In genomic region chr20:41170386-41171105, GRCh38 we compare ENCODE assay signal across 10 cellular contexts. TPM values are rescaled to one million over a fixed set of nuclear protein-coding genes. Genes with fewer than 3 reads are reported as not detected.
DNase-seq lines count a peak whose midpoint lies in the region; ATAC-seq and TF ChIP-seq lines count a peak whose summit lies in the region.
"Had no signal": no experiment of that assay in that cellular context is flagged by ENCODE, and none has a peak within 500 bp of the region (broad histone marks: within the 10 kb centered on the region; RNA-seq: fewer than 3 reads in every experiment).

No MANE protein-coding gene starts in this region.

- intact Hi-C loops in activated CD4-positive, alpha-beta memory T cell treated with anti-CD3 and anti-CD28 coated beads for 36 hours (cut with micrococcal nuclease): loop anchor here (5.0 kb wide), 1 partner anchor 33 kb away; the partner anchor contains the start of gene PLCG1

- TF ChIP-seq CTCF in H9 (conservative IDR thresholded peaks at IDR 0.05) (no peak), chondrocyte (IDR thresholded peaks at IDR 0.05) (no peak), progenitor cell of endocrine pancreas (IDR thresholded peaks at IDR 0.05; ENCODE audit: unreplicated experiment) (no peak)

- ATAC-seq in HG03469 (IDR thresholded peaks at IDR 0.05; ENCODE audit: unreplicated experiment) (no peak), GM21723 (IDR thresholded peaks at IDR 0.05; ENCODE audit: unreplicated experiment) (no peak), HG03097 (IDR thresholded peaks at IDR 0.05; ENCODE audit: low FRiP score, unreplicated experiment) (no peak)
- ATAC-seq: left lung had no signal

- no peak overlapping the region for H2BK15ac ChIP-seq in H9 (ENCODE audit: low read depth, low read length)

- no peak overlapping the region for H2BK5ac ChIP-seq in H9 (ENCODE audit: insufficient read length, low read length)

- no peak overlapping the region for H3K56ac ChIP-seq in H9 (ENCODE audit: insufficient read length, low read depth, low read length)

- no peaks in the 10 kb centered on the region for H3K27me3 Mint-ChIP-seq in H9 (ENCODE audit: low read depth)
- no peaks in the 10 kb centered on the region for H3K27me3 Mint-ChIP-seq in activated CD4-positive, alpha-beta memory T cell treated with anti-CD3 and anti-CD28 coated beads for 36 hours
- no peaks in the 10 kb centered on the region for H3K27me3 Mint-ChIP-seq in chondrocyte (ENCODE audit: low read depth)
- H3K27me3 Mint-ChIP-seq in progenitor cell of endocrine pancreas: no peaks in the 10 kb centered on the region

- H3K4me3 Mint-ChIP-seq in H9 (no peak overlapping the region), chondrocyte (ENCODE audit: unreplicated experiment) (no peak overlapping the region), progenitor cell of endocrine pancreas (ENCODE audit: low read depth) (no peak overlapping the region)
- no peak overlapping the region for H3K4me3 Mint-ChIP-seq in activated CD4-positive, alpha-beta memory T cell treated with anti-CD3 and anti-CD28 coated beads for 36 hours

- POLR2A ChIA-PET in activated CD4-positive, alpha-beta memory T cell treated with anti-CD3 and anti-CD28 coated beads for 36 hours (lab: Charles Lee): interaction anchor here (0.7 kb wide), 1 partner anchor 12 kb away, joined by 3 read pairs; no protein-coding TSS in a partner anchor

- H3K9me3 ChIP-seq in H9 (ENCODE audit: control insufficient read depth, low read depth, low read length): no peaks in the 10 kb centered on the region
- H3K9me3 ChIP-seq: left lung had no signal

- H4K8ac ChIP-seq in H9 (replicated peaks; ENCODE audit: insufficient read length, low read depth, low read length): no peak overlapping the region

- H3K4ac ChIP-seq in H9 (ENCODE audit: low read depth, low read length): no peak overlapping the region

- no peaks in the 10 kb centered on the region for H4K20me1 ChIP-seq in H9 (ENCODE audit: control insufficient read depth, insufficient read depth, insufficient read length)

- CTCF ChIA-PET in activated CD4-positive, alpha-beta memory T cell treated with anti-CD3 and anti-CD28 coated beads for 36 hours (lab: Charles Lee): interaction anchor here (1.1 to 4.2 kb wide), 4 partner anchors 12 to 168 kb away, joined by 3 to 60 read pairs (median 6); partner anchors contain the start of gene LPIN3

- WGBS in H9 (ENCODE audit: extremely low coverage, insufficient read length, low lambda C conversion rate): 100% methylated on average over 1 of the region's 6 CpGs

- H3K36me3 Mint-ChIP-seq in H9 (ENCODE audit: insufficient read depth in 1 of 3, low read depth in 3 of 3) (peaks cover 63 to 95% (median 89%) of the 10 kb centered on the region in 3 experiments), chondrocyte (ENCODE audit: low read depth) (peaks cover 47% of the 10 kb centered on the region), progenitor cell of endocrine pancreas (ENCODE audit: insufficient read depth) (peaks cover 35% of the 10 kb centered on the region)
- H3K36me3 Mint-ChIP-seq in activated CD4-positive, alpha-beta memory T cell treated with anti-CD3 and anti-CD28 coated beads for 36 hours: peaks cover 66% of the 10 kb centered on the region

- H2BK12ac ChIP-seq in H9 (ENCODE audit: insufficient read length, low read depth, low read length): no peak overlapping the region

- H3K9me3 Mint-ChIP-seq in H9 (no peaks in the 10 kb centered on the region), chondrocyte (ENCODE audit: low read depth) (no peaks in the 10 kb centered on the region), progenitor cell of endocrine pancreas (ENCODE audit: low read depth) (no peaks in the 10 kb centered on the region)
- H3K9me3 Mint-ChIP-seq in activated CD4-positive, alpha-beta memory T cell treated with anti-CD3 and anti-CD28 coated beads for 36 hours: no peaks in the 10 kb centered on the region

- no peak overlapping the region for H4K91ac ChIP-seq in H9 (ENCODE audit: insufficient read length, low read depth, low read length)

- no peak overlapping the region for H3K27ac ChIP-seq in H9 (ENCODE audit: insufficient read length, low read depth, low read length)
- H3K27ac ChIP-seq: left lung had no signal

- no peak overlapping the region for H2AFZ ChIP-seq in H9 (ENCODE audit: low read length)

- H3K79me1 ChIP-seq in H9 (ENCODE audit: insufficient read depth, low read depth, low read length, poor library complexity, severe bottlenecking): no peaks in the 10 kb centered on the region

- no peak overlapping the region for H2BK20ac ChIP-seq in H9 (ENCODE audit: low read depth, low read length, poor library complexity, severe bottlenecking)

- no peak overlapping the region for H3K9ac ChIP-seq in H9 (ENCODE audit: extremely low read depth, insufficient read length, low read length)

- peak overlapping the region in 2 of 3 experiments; percentile 13 to 63; a peak in 5 of 7 replicates for H3K27ac Mint-ChIP-seq in H9
- H3K27ac Mint-ChIP-seq in activated CD4-positive, alpha-beta memory T cell treated with anti-CD3 and anti-CD28 coated beads for 36 hours: peak overlapping the region; percentile 6
- peak overlapping the region; percentile 59 for H3K27ac Mint-ChIP-seq in chondrocyte (ENCODE audit: unreplicated experiment)
- H3K27ac Mint-ChIP-seq in progenitor cell of endocrine pancreas: peak overlapping the region; percentile 42

- H3T11ph ChIP-seq in H9 (ENCODE audit: low read length): no peak overlapping the region

- H3K18ac ChIP-seq in H9 (ENCODE audit: insufficient read length, low read depth, low read length): no peak overlapping the region

- no peak overlapping the region for H3K23ac ChIP-seq in H9 (ENCODE audit: insufficient read length, low read depth, low read length)

- DNase-seq in H9 (no peak), chondrocyte (ENCODE audit: low spot score) (peak; percentile 28), progenitor cell of endocrine pancreas (ENCODE audit: low spot score, unreplicated experiment) (no peak), iPS-NIHi7 (ENCODE audit: extremely low spot score) (no peak)
- peak; percentile 4 for DNase-seq in activated CD4-positive, alpha-beta memory T cell treated with anti-CD3 and anti-CD28 coated beads for 36 hours
- DNase-seq: NCI-H146 had no signal

- H4K5ac ChIP-seq in H9 (ENCODE audit: insufficient read length, low read depth, low read length): no peak overlapping the region

- H3K4me1 Mint-ChIP-seq in H9: peaks cover 4 to 18% of the 10 kb centered on the region in 2 experiments; a peak in 3 of 4 replicates
- H3K4me1 Mint-ChIP-seq in activated CD4-positive, alpha-beta memory T cell treated with anti-CD3 and anti-CD28 coated beads for 36 hours (ENCODE audit: low read depth): peaks cover 17% of the 10 kb centered on the region
- H3K4me1 Mint-ChIP-seq in chondrocyte (ENCODE audit: low read depth): peaks cover 30% of the 10 kb centered on the region
- H3K4me1 Mint-ChIP-seq in progenitor cell of endocrine pancreas (ENCODE audit: low read depth): no peaks in the 10 kb centered on the region

- H3K14ac ChIP-seq in H9 (ENCODE audit: insufficient read depth, low read length): no peak overlapping the region

- H3K79me2 ChIP-seq in H9 (ENCODE audit: insufficient read depth, low read length): no peaks in the 10 kb centered on the region

- no peak overlapping the region for H2AK5ac ChIP-seq in H9 (ENCODE audit: insufficient read length, low read length)

- no peaks in the 10 kb centered on the region for H3K27me3 ChIP-seq in H9 (ENCODE audit: insufficient read depth, low read length)
- H3K27me3 ChIP-seq: left lung had no signal

- no peaks in the 10 kb centered on the region for H3K4me1 ChIP-seq in H9 (ENCODE audit: insufficient read depth, low read length)

- no peak overlapping the region for H3K4me2 ChIP-seq in H9 (ENCODE audit: insufficient read depth, insufficient read length, low read length)

- no peaks in the 10 kb centered on the region for H3K23me2 ChIP-seq in H9 (ENCODE audit: insufficient read length, low read depth, low read length, poor library complexity, severe bottlenecking)

- H2BK120ac ChIP-seq in H9 (ENCODE audit: low read depth, low read length, poor library complexity, severe bottlenecking): no peak overlapping the region

RNA-seq across cellular contexts. Expression of gene PLCG1, which starts 33.2 kb away (rescaled TPM):
- total RNA-seq in H9 (2021) (161 and 171 TPM in 2 replicates), chondrocyte (139 to 152 TPM (median 140 TPM) in 3 replicates), progenitor cell of endocrine pancreas (391 and 395 TPM in 2 replicates)
- 100 to 1,000 TPM; 133 to 139 TPM for total RNA-seq in activated CD4-positive, alpha-beta memory T cell treated with anti-CD3 and anti-CD28 coated beads for 36 hours

Comparison
In these comparisons a context has a peak if more than half of its experiments do, and no peak if none do; other contexts are left out.
1. DNase-seq: peak in activated CD4-positive, alpha-beta memory T cell treated with anti-CD3 and anti-CD28 coated beads for 36 hours (single experiment) and chondrocyte (single experiment); none in H9 (single experiment), progenitor cell of endocrine pancreas (single experiment) and iPS-NIHi7 (single experiment).
2. H3K27ac Mint-ChIP-seq: peak in every context shown above with its lines; median percentile 59 in chondrocyte; 42 in progenitor cell of endocrine pancreas; 38 in H9; 6 in activated CD4-positive, alpha-beta memory T cell treated with anti-CD3 and anti-CD28 coated beads for 36 hours.